ENCODE assay signal across 8 cellular contexts in the genomic region with DNA sequence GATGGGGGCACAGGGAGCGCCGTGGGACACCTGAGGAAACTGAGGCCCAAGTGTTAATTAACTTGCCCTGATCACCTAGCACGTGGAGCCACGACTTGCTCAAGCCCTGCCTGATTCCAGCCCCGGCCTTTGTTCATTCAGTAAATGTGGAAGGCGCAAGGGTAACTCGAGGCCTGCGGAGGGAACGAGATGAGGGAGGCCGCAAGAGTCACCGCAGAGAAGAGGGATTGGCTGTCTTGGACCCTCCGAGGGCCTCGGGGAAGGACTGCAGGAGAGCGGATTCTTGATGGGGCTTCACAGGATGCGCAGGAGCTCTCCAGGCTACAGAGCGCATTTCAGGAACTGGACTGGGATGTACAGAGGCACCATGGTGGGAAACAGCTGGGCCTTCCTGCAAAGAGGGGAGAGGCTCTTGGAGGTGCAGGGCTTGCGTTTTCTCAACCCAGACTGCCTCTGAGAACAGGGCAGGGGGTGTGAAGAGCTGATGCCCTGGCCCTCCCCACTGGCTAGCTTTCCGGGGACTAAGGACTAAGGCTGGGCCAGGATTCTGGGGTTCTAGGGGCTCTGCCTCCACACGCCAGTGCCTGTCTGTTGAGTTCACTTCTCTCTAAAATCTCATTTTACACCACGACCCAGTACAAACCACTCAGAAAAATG. TPM values are rescaled to one million over a fixed set of nuclear protein-coding genes. Genes with fewer than 3 reads are reported as not detected.
DNase-seq lines count a peak whose midpoint lies in the region; ATAC-seq and TF ChIP-seq lines count a peak whose summit lies in the region.

No MANE protein-coding gene starts in this region.

- TF ChIP-seq CTCF in WTC11 (IDR thresholded peaks at IDR 0.05) (no peak), fibroblast of lung (conservative IDR thresholded peaks at IDR 0.05 in 1 of 2, IDR thresholded peaks at IDR 0.05 in 1 of 2; ENCODE audit: low read depth in 1 of 2, low read length in 2 of 2) (no peak), mucosa of descending colon (IDR thresholded peaks at IDR 0.05) (no peak)

- no peak overlapping the region for H3K9ac ChIP-seq in fibroblast of lung (ENCODE audit: insufficient read depth, low read length)
- H3K9ac ChIP-seq in skeletal muscle satellite cell (ENCODE audit: low read depth, low read length) = no peak overlapping the region

- H3K27ac ChIP-seq in fibroblast of lung (ENCODE audit: insufficient read depth, low read length) = no peak overlapping the region
- no peak overlapping the region for H3K27ac ChIP-seq in SJCRH30

- H3K27me3 Mint-ChIP-seq in WTC11 (ENCODE audit: low read depth) = peaks cover 32% of the 10 kb centered on the region

- no peaks in the 10 kb centered on the region for H3K36me3 Mint-ChIP-seq in WTC11

- H3K9me3 Mint-ChIP-seq in WTC11 = no peaks in the 10 kb centered on the region

- H2AFZ ChIP-seq in fibroblast of lung (ENCODE audit: low read length) = no peak overlapping the region

- intact Hi-C loops in mucosa of descending colon (cut with DNase I, micrococcal nuclease) = no loop called here

- H3K27ac Mint-ChIP-seq in WTC11 = no peak overlapping the region

- H4K20me1 ChIP-seq in fibroblast of lung (ENCODE audit: control insufficient read depth, extremely low read depth, insufficient read depth, low read length) = no peaks in the 10 kb centered on the region

- no peaks in the 10 kb centered on the region; the same call in 1 of the 2 replicates for H3K36me3 ChIP-seq in H7 (replicated peaks; ENCODE audit: control insufficient read depth, insufficient read depth, low read length)
- no peaks in the 10 kb centered on the region for H3K36me3 ChIP-seq in fibroblast of lung (ENCODE audit: control insufficient read depth, insufficient read depth, low read length)
- peaks cover 3% of the 10 kb centered on the region for H3K36me3 ChIP-seq in skeletal muscle satellite cell (ENCODE audit: insufficient read depth, low read length)
- no peaks in the 10 kb centered on the region for H3K36me3 ChIP-seq in SJCRH30
- no peaks in the 10 kb centered on the region for H3K36me3 ChIP-seq in mucosa of descending colon (ENCODE audit: low read depth)

- H3K4me1 ChIP-seq in fibroblast of lung (ENCODE audit: control insufficient read depth, extremely low read depth, insufficient read depth, low read length) = peaks cover 5% of the 10 kb centered on the region
- H3K4me1 ChIP-seq in skeletal muscle satellite cell (ENCODE audit: control insufficient read depth, insufficient read depth, low read length) = peaks cover 26% of the 10 kb centered on the region
- peaks cover 3% of the 10 kb centered on the region for H3K4me1 ChIP-seq in SJCRH30
- H3K4me1 ChIP-seq in mucosa of descending colon (ENCODE audit: low read depth) = peaks cover 42% of the 10 kb centered on the region

- H3K4me1 Mint-ChIP-seq in WTC11 = peaks cover 29% of the 10 kb centered on the region

- ATAC-seq in WTC11 (no peak), HG02623 (IDR thresholded peaks at IDR 0.05; ENCODE audit: unreplicated experiment) (no peak), mucosa of descending colon (no peak)

- H3K4me3 ChIP-seq in H7 (ENCODE audit: insufficient read depth, low read depth, low read length) (peak overlapping the region; percentile 23), fibroblast of lung (replicated peaks in 1 of 4; ENCODE audit: control extremely low read depth in 1 of 4, insufficient read depth in 1 of 4, low read depth in 3 of 4, low read length in 4 of 4) (peak overlapping the region in 2 of 4 experiments; percentile 27 to 53), skeletal muscle satellite cell (ENCODE audit: low read length) (peak overlapping the region; percentile 61), SJCRH30 (no peak overlapping the region), mucosa of descending colon (no peak overlapping the region)

- peaks cover 6% of the 10 kb centered on the region for H3K79me2 ChIP-seq in fibroblast of lung (ENCODE audit: control insufficient read depth, insufficient read depth, low read length)

- no peak for DNase-seq in H7
- DNase-seq in WTC11 (ENCODE audit: low spot score) = no peak
- DNase-seq in fibroblast of lung (ENCODE audit: low read depth in 2 of 2) = no peak
- no peak for DNase-seq in SJCRH30
- DNase-seq in UCSD-AML1 (lab: John Stamatoyannopoulos, UW; ENCODE audit: unreplicated experiment) = no peak
- DNase-seq in mucosa of descending colon = no peak

- H3K9me3 ChIP-seq in fibroblast of lung (ENCODE audit: control insufficient read depth, insufficient read depth, low read depth, low read length) = no peaks in the 10 kb centered on the region
- no peaks in the 10 kb centered on the region for H3K9me3 ChIP-seq in skeletal muscle satellite cell (replicated peaks; ENCODE audit: low read length)
- no peaks in the 10 kb centered on the region for H3K9me3 ChIP-seq in SJCRH30 (replicated peaks)
- H3K9me3 ChIP-seq in mucosa of descending colon = no peaks in the 10 kb centered on the region

- POLR2A ChIA-PET in WTC11 (lab: Charles Lee) = no interaction called here

- H3K27me3 ChIP-seq in H7 (ENCODE audit: control insufficient read depth, insufficient read depth, low read length) (peaks cover 20% of the 10 kb centered on the region), fibroblast of lung (ENCODE audit: control insufficient read depth, insufficient read depth, low read length) (no peaks in the 10 kb centered on the region), skeletal muscle satellite cell (ENCODE audit: control insufficient read depth, insufficient read depth, low read length) (no peaks in the 10 kb centered on the region), SJCRH30 (no peaks in the 10 kb centered on the region)

- H3K4me3 Mint-ChIP-seq in WTC11 = peak overlapping the region; percentile 57

- CTCF ChIA-PET in WTC11 (lab: Charles Lee) = interaction anchor here (1.0 to 2.9 kb wide), 6 partner anchors 8 to 83 kb away, joined by 3 to 24 read pairs (median 8); a partner anchor contains a TSS

- H3K4me2 ChIP-seq in fibroblast of lung (ENCODE audit: extremely low read depth, insufficient read depth, low read length) (peak overlapping the region; percentile 81), skeletal muscle satellite cell (ENCODE audit: low read length) (peak overlapping the region; percentile 82)

TF ChIP-seq in WTC11, 78 proteins besides CTCF, POLR2A, EP300 and RAD21 (continues in another document):
- TF ChIP-seq ZNF138 (CRISPR knock-in tag; conservative IDR thresholded peaks at IDR 0.05) (no peak), ZNF121 (CRISPR knock-in tag; IDR thresholded peaks at IDR 0.05) (no peak), CREM (CRISPR knock-in tag; IDR thresholded peaks at IDR 0.05) (no peak)

RNA-seq across cellular contexts. Expression of a gene that starts 0.6 kb away (rescaled TPM):
- total RNA-seq in H7 (2014; rRNA removed; shearing (Covaris generic)) = 3.6 and 8.9 TPM in 2 replicates
- total RNA-seq in WTC11 (2021) (4.6 to 7.8 TPM (median 5.2 TPM) in 3 replicates), fibroblast of lung (3.9 and 7.4 TPM in 2 replicates), mucosa of descending colon (10 to 100 TPM; 23.0 to 32.7 (median 23.5) TPM)
- polyA plus RNA-seq in fibroblast of lung = 2.5 and 2.8 TPM in 2 replicates
- polyA plus RNA-seq in fibroblast of lung (2012) = 2.6 and 3.2 TPM in 2 replicates
- polyA minus RNA-seq in fibroblast of lung (ENCODE audit: low replicate concordance) = 14.7 and 16.6 TPM in 2 replicates
- 8.4 and 10.0 TPM in 2 replicates for total RNA-seq in skeletal muscle satellite cell (2012; rRNA removed)
- 6.3 and 6.7 TPM in 2 replicates for total RNA-seq in SJCRH30 (2014; rRNA removed; shearing (Covaris generic))

RNA-seq across cellular contexts. Expression of a gene that starts 1.8 kb away (rescaled TPM):
- 2.4 and 2.5 TPM in 2 replicates for total RNA-seq in H7 (2014; rRNA removed; shearing (Covaris generic))
- total RNA-seq in WTC11 (2021) (2.2 to 2.3 TPM (median 2.2 TPM) in 3 replicates), fibroblast of lung (1.8 and 2.5 TPM in 2 replicates), mucosa of descending colon (1 to 10 TPM; 3.5 to 5.3 (median 4.3) TPM)
- 2.8 and 3.9 TPM in 2 replicates for polyA plus RNA-seq in fibroblast of lung
- polyA plus RNA-seq in fibroblast of lung (2012) = 3.1 and 3.9 TPM in 2 replicates
- polyA minus RNA-seq in fibroblast of lung (ENCODE audit: low replicate concordance) = 1.7 and 6.2 TPM in 2 replicates
- 3.3 and 4.2 TPM in 2 replicates for total RNA-seq in skeletal muscle satellite cell (2012; rRNA removed)
- total RNA-seq in SJCRH30 (2014; rRNA removed; shearing (Covaris generic)) = 9.3 and 11.3 TPM in 2 replicates

RNA-seq across cellular contexts. Expression of a gene that starts 9.9 kb away (rescaled TPM):
- 10.3 and 15.2 TPM in 2 replicates for total RNA-seq in H7 (2014; rRNA removed; shearing (Covaris generic))
- total RNA-seq in WTC11 (2021) = 18.8 to 20.5 TPM (median 19.4 TPM) in 3 replicates
- 10.3 and 20.6 TPM in 2 replicates for total RNA-seq in fibroblast of lung
- polyA plus RNA-seq in fibroblast of lung = 7.9 and 10.0 TPM in 2 replicates
- 38.7 and 49.1 TPM in 2 replicates for polyA plus RNA-seq in fibroblast of lung (2012)
- polyA minus RNA-seq in fibroblast of lung (ENCODE audit: low replicate concordance) = 93.8 and 122 TPM in 2 replicates
- 9.6 and 12.5 TPM in 2 replicates for total RNA-seq in skeletal muscle satellite cell (2012; rRNA removed)
- total RNA-seq in SJCRH30 (2014; rRNA removed; shearing (Covaris generic)) = 6.0 and 8.4 TPM in 2 replicates
- total RNA-seq in mucosa of descending colon = 100 to 1,000 TPM in 1 of 3 donors, 10 to 100 TPM in 2; 76.4 to 119 (median 76.9) TPM

RNA-seq across cellular contexts. Expression of a gene that starts 28.2 kb away (rescaled TPM):
- total RNA-seq in H7 (2014; rRNA removed; shearing (Covaris generic)) = 66.5 and 69.0 TPM in 2 replicates
- total RNA-seq in WTC11 (2021) (51.4 to 61.3 TPM (median 54.6 TPM) in 3 replicates), fibroblast of lung (17.2 and 23.0 TPM in 2 replicates), mucosa of descending colon (10 to 100 TPM; 34.0 to 55.5 (median 40.4) TPM)
- polyA plus RNA-seq in fibroblast of lung = 3.6 and 4.0 TPM in 2 replicates
- 6.4 and 9.2 TPM in 2 replicates for polyA plus RNA-seq in fibroblast of lung (2012)
- 2.8 and 8.5 TPM in 2 replicates for polyA minus RNA-seq in fibroblast of lung (ENCODE audit: low replicate concordance)
- total RNA-seq in skeletal muscle satellite cell (2012; rRNA removed) = 13.4 and 15.7 TPM in 2 replicates
- 23.1 and 27.4 TPM in 2 replicates for total RNA-seq in SJCRH30 (2014; rRNA removed; shearing (Covaris generic))

Comparison
In these comparisons a context has a peak if more than half of its experiments do, and no peak if none do; other contexts are left out.
1. H3K4me3 ChIP-seq: peak in H7 (single experiment) and skeletal muscle satellite cell (single experiment); none in SJCRH30 (single experiment) and mucosa of descending colon (single experiment).